ENCODE assay signal across 22 cellular contexts in genomic region chr4:67785528-67785927, GRCh38. TPM values are rescaled to one million over a fixed set of nuclear protein-coding genes. Genes with fewer than 3 reads are reported as not detected.
DNase-seq lines count a peak whose midpoint lies in the region; ATAC-seq and TF ChIP-seq lines count a peak whose summit lies in the region.
"Had no signal": no experiment of that assay in that cellular context is flagged by ENCODE, and none has a peak within 500 bp of the region (broad histone marks: within the 10 kb centered on the region; RNA-seq: fewer than 3 reads in every experiment).

No MANE protein-coding gene starts in this region.

- H3K27ac ChIP-seq in mammary epithelial cell (ENCODE audit: insufficient read depth, low read depth, low read length) (no peak overlapping the region), breast epithelium (no peak overlapping the region)
- H3K27ac ChIP-seq: GM23248, RWPE1 had no signal

- H3K4me3 ChIP-seq in mammary epithelial cell (replicated peaks in 1 of 3; ENCODE audit: insufficient read depth in 1 of 3, low read depth in 2 of 3, low read length in 3 of 3) (no peak overlapping the region), breast epithelium (no peak overlapping the region), mucosa of descending colon (no peak overlapping the region)
- H3K4me3 ChIP-seq: GM23248, HAP-1 had no signal

- no peaks in the 10 kb centered on the region for H3K36me3 ChIP-seq in mammary epithelial cell (ENCODE audit: insufficient read depth, low read length)
- H3K36me3 ChIP-seq in breast epithelium, result no peaks in the 10 kb centered on the region
- H3K36me3 ChIP-seq in mucosa of descending colon (ENCODE audit: low read depth), result no peaks in the 10 kb centered on the region
- H3K36me3 ChIP-seq: BE2C, HAP-1 had no signal

- no peak overlapping the region for H2AFZ ChIP-seq in mammary epithelial cell (ENCODE audit: low read depth, low read length)
- H2AFZ ChIP-seq: GM23248 had no signal

- H3K4me1 ChIP-seq in mammary epithelial cell (ENCODE audit: insufficient read depth, low read length) (no peaks in the 10 kb centered on the region), breast epithelium (no peaks in the 10 kb centered on the region), mucosa of descending colon (ENCODE audit: low read depth) (no peaks in the 10 kb centered on the region)
- H3K4me1 ChIP-seq: BE2C, HAP-1 had no signal

- in situ Hi-C loops in mammary epithelial cell (cut with MboI; ENCODE audit: low sequenced_read_pairs in 2 of 2), result no loop called here

- no peak overlapping the region for H3K9ac ChIP-seq in mammary epithelial cell (ENCODE audit: insufficient read depth, low read length)
- H3K9ac ChIP-seq: GM23248 had no signal

- dilution Hi-C loops in mammary epithelial cell (cut with HindIII; ENCODE audit: low sequenced_read_pairs), result no loop called here

- H3K79me2 ChIP-seq in mammary epithelial cell (ENCODE audit: insufficient read depth, low read length), result no peaks in the 10 kb centered on the region

- BruUV-seq in mammary epithelial cell (replicated peaks; lab: Mats Ljungman, UMichigan), result no TSS peak

- no peaks in the 10 kb centered on the region for H3K9me3 ChIP-seq in mammary epithelial cell (replicated peaks; ENCODE audit: insufficient read depth, low read length)
- H3K9me3 ChIP-seq in breast epithelium, result no peaks in the 10 kb centered on the region
- no peaks in the 10 kb centered on the region for H3K9me3 ChIP-seq in mucosa of descending colon
- H3K9me3 ChIP-seq: BE2C, HAP-1 had no signal

- CTCF ChIA-PET in mammary epithelial cell (lab: Charles Lee; ENCODE audit: low non-redundant PET), result no interaction called here

- ATAC-seq in esophagus mucosa (peak; percentile 25), mucosa of descending colon (no peak)
- ATAC-seq: PC-3 had no signal

- H4K20me1 ChIP-seq in mammary epithelial cell (ENCODE audit: insufficient read depth, low read length), result no peaks in the 10 kb centered on the region

- no peak for TF ChIP-seq POLR2A in breast epithelium (IDR thresholded peaks at IDR 0.05)

- DNase-seq in mammary epithelial cell (peak; percentile 25), breast epithelium (ENCODE audit: low spot score in 2 of 2) (no peak), HT1080 (ENCODE audit: low read depth) (peak; percentile 40), Ammon's horn (ENCODE audit: low spot score) (no peak), NCI-H1930 (lab: John Stamatoyannopoulos, UW) (no peak), DMS79 treated with DMSO at 0.1 percent for 48 hours (lab: John Stamatoyannopoulos, UW) (no peak), mucosa of descending colon (no peak)
- DNase-seq: 8988T; BE2C; CD4-positive, CD25-positive, alpha-beta regulatory T cell; DMS53; GM23248; MM.1S; NCI-H1105; NCI-H2081 treated with DMSO at 0.1 percent for 48 hours; NCI-H510A; NCI-H774; PC-3 had no signal

- intact Hi-C loops in mammary epithelial cell (cut with micrococcal nuclease) (no loop called here), breast epithelium (cut with DNase I; ENCODE audit: low total_unique reads) (no loop called here), mucosa of descending colon (cut with DNase I, micrococcal nuclease) (no loop called here)

- H3K27me3 ChIP-seq in mammary epithelial cell (ENCODE audit: insufficient read depth, low read length), result no peaks in the 10 kb centered on the region
- H3K27me3 ChIP-seq in breast epithelium, result no peaks in the 10 kb centered on the region
- H3K27me3 ChIP-seq: BE2C had no signal

- 64% methylated on average over 2 of the region's 2 CpGs for WGBS in mammary epithelial cell (ENCODE audit: low coverage, missing lambda C conversion rate)

- no peak overlapping the region for H3K4me2 ChIP-seq in mammary epithelial cell (ENCODE audit: insufficient read depth, low read depth, low read length)

- TF ChIP-seq CTCF in mammary epithelial cell (conservative IDR thresholded peaks at IDR 0.05 in 1 of 2, IDR thresholded peaks at IDR 0.05 in 1 of 2; ENCODE audit: extremely low read depth in 1 of 2, insufficient read depth in 1 of 2, low read depth in 1 of 2, low read length in 2 of 2) (no peak), breast epithelium (IDR thresholded peaks at IDR 0.05) (no peak), mucosa of descending colon (IDR thresholded peaks at IDR 0.05) (no peak)

RNA-seq across cellular contexts. Expression of gene GNRHR, which starts 31.3 kb away (rescaled TPM):
- total RNA-seq in mammary epithelial cell, result under 1 TPM in 1 of 2 donors, not detected in 1; 0.26 TPM
- 0.05 TPM for polyA plus RNA-seq in mammary epithelial cell
- not detected for polyA minus RNA-seq in mammary epithelial cell
- not detected for total RNA-seq in breast epithelium
- not detected in 2 replicates for total RNA-seq in HT1080 (2014; rRNA removed; shearing (Covaris generic))
- polyA plus RNA-seq in HT1080 (2015; cell fraction: cytosol; rRNA removed), result not detected in 2 replicates
- not detected in 2 replicates for polyA plus RNA-seq in HT1080 (2015; cell fraction: nucleus; rRNA removed)
- 0.56 TPM for total RNA-seq in esophagus mucosa
- not detected for total RNA-seq in mucosa of descending colon
- total RNA-seq: CD4-positive, CD25-positive, alpha-beta regulatory T cell; GM23248; LHCN-M2; PC-3 had no signal

Comparison
In these comparisons a context has a peak if more than half of its experiments do, and no peak if none do; other contexts are left out.
1. DNase-seq: peak in mammary epithelial cell (single experiment) and HT1080 (single experiment); none in breast epithelium (0 of 2), Ammon's horn (single experiment), NCI-H1930 (0 of 2), DMS79 treated with DMSO at 0.1 percent for 48 hours (single experiment) and mucosa of descending colon (0 of 3).